12 cellular contexts compared by ENCODE assay signal in the genomic region with DNA sequence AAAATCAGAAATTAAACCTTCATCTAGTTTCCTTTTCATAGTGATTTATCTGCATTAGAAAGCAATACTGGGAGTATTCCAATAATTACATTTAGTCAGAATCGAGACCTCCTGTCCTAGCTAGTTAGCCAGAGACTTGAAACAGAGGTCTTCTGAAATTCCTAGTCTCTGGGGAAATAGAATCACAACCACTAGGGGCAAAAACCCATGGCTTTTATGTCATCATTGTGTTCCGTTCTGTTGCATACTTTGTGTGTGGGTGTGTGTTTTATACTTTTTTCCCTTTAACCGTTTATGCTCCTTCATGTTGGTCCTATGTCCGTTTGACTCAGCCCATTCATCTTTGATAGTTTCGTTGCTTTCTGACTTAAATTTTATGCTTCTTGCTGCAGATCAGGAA.
DNase-seq lines count a peak whose midpoint lies in the region; ATAC-seq and TF ChIP-seq lines count a peak whose summit lies in the region.
"Had no signal": no experiment of that assay in that cellular context is flagged by ENCODE, and none has a peak within 500 bp of the region (broad histone marks: within the 10 kb centered on the region; RNA-seq: fewer than 3 reads in every experiment).

No MANE protein-coding gene starts in this region.

- H3K4me3 ChIP-seq in suprapubic skin = no peak overlapping the region
- H3K4me3 ChIP-seq: psoas muscle had no signal

- H3K27me3 ChIP-seq in suprapubic skin = no peaks in the 10 kb centered on the region

- peak; percentile 11 for DNase-seq in 8988T
- peak; percentile 32 for DNase-seq in ELR (ENCODE audit: low read depth)
- peak; percentile 81 for DNase-seq in SK-MEL-5 (ENCODE audit: low read depth, low spot score)
- peak; percentile 35 for DNase-seq in fibroblast of peridontal ligament (ENCODE audit: extremely low read depth)
- DNase-seq in stimulated activated CD4-positive, alpha-beta T cell treated with anti-CD3 and anti-CD28 coated beads, Interleukin-12 subunit alpha, Interleukin-12 subunit beta, amount 100 ng/mL, for 4 hours = no peak
- no peak for DNase-seq in suprapubic skin (ENCODE audit: low spot score in 2 of 2)
- DNase-seq: activated CD4-positive, alpha-beta T cell treated with anti-CD3 and anti-CD28 coated beads for 36 hours; KG1; psoas muscle had no signal

- no peak for TF ChIP-seq EP300 in suprapubic skin (IDR thresholded peaks at IDR 0.05)

- TF ChIP-seq POLR2A in suprapubic skin (IDR thresholded peaks at IDR 0.05) = no peak

- no peak overlapping the region for H3K27ac ChIP-seq in suprapubic skin
- H3K27ac ChIP-seq: psoas muscle had no signal

- H3K36me3 ChIP-seq in suprapubic skin = peaks cover 5% of the 10 kb centered on the region

- 72% methylated on average over 5 of the region's 5 CpGs for WGBS in suprapubic skin

- in situ Hi-C loops in SK-MEL-5 (cut with HindIII; ENCODE audit: low pct_unique_long_range_greater_than_20kb, low sequenced_read_pairs) = no loop called here

- no peak for TF ChIP-seq CTCF in suprapubic skin (IDR thresholded peaks at IDR 0.05)

- peaks cover 4% of the 10 kb centered on the region for H3K4me1 ChIP-seq in suprapubic skin
- H3K4me1 ChIP-seq: psoas muscle had no signal

- ATAC-seq in GM21515 (IDR thresholded peaks at IDR 0.05; ENCODE audit: unreplicated experiment) = no peak
- no peak for ATAC-seq in HG03097 (IDR thresholded peaks at IDR 0.05; ENCODE audit: low FRiP score, unreplicated experiment)
- ATAC-seq: activated CD4-positive, alpha-beta T cell treated with anti-CD3 and anti-CD28 coated beads for 36 hours; psoas muscle; stimulated activated effector memory CD8-positive, alpha-beta T cell treated with anti-CD3 and anti-CD28 coated beads, Interleukin-12 subunit alpha, Interleukin-12 subunit beta, amount 100 ng/mL, for 72 hours had no signal

- H3K9me3 ChIP-seq in suprapubic skin = no peaks in the 10 kb centered on the region
- H3K9me3 ChIP-seq: psoas muscle had no signal

Comparison
In these comparisons a context has a peak if more than half of its experiments do, and no peak if none do; other contexts are left out.
1. DNase-seq: peak in 8988T (single experiment), ELR (single experiment), SK-MEL-5 (single experiment) and fibroblast of peridontal ligament (single experiment); none in stimulated activated CD4-positive, alpha-beta T cell treated with anti-CD3 and anti-CD28 coated beads, Interleukin-12 subunit alpha, Interleukin-12 subunit beta, amount 100 ng/mL, for 4 hours (single experiment) and suprapubic skin (0 of 2).